Comparison of ENCODE assay signal across 8 cellular contexts in genomic region chr10:27354643-27355286, GRCh38.
A peak's percentile ranks its signal among the peaks of the same experiment; 100 is the strongest.
DNase-seq lines count a peak whose midpoint lies in the region; ATAC-seq and TF ChIP-seq lines count a peak whose summit lies in the region.
"Not testable (repeated sequence)": the region's sequence is repeated elsewhere in the genome, so short reads cannot be mapped to it uniquely, and the experiment has no call there.

No MANE protein-coding gene starts in this region.

- H3K36me3 Mint-ChIP-seq in activated T-cell treated with anti-CD3 and anti-CD28 coated beads, Interleukin-2, amount 50 U/mL, for 72 hours (ENCODE audit: insufficient read depth in 2 of 2), result not testable (repeated sequence)

- not testable (repeated sequence) for H3K27me3 ChIP-seq in GM06990 (replicated peaks; ENCODE audit: control insufficient read depth, insufficient read depth, low read length)

- peak overlapping the region; percentile 48 to 60 for H3K4me3 Mint-ChIP-seq in activated T-cell treated with anti-CD3 and anti-CD28 coated beads, Interleukin-2, amount 50 U/mL, for 72 hours

- TF ChIP-seq CTCF in GM06990 (IDR thresholded peaks at IDR 0.05; ENCODE audit: insufficient read depth, low read length, poor library complexity, severe bottlenecking), result not testable (repeated sequence)

- H3K27me3 Mint-ChIP-seq in activated T-cell treated with anti-CD3 and anti-CD28 coated beads, Interleukin-2, amount 50 U/mL, for 72 hours (ENCODE audit: low read depth), result not testable (repeated sequence)

- H3K27ac Mint-ChIP-seq in activated T-cell treated with anti-CD3 and anti-CD28 coated beads, Interleukin-2, amount 50 U/mL, for 72 hours, result not testable (repeated sequence)

- H3K4me3 ChIP-seq in GM06990 (replicated peaks; ENCODE audit: low read depth, low read length), result not testable (repeated sequence)

- H3K9me3 Mint-ChIP-seq in activated T-cell treated with anti-CD3 and anti-CD28 coated beads, Interleukin-2, amount 50 U/mL, for 72 hours, result not testable (repeated sequence)

- not testable (repeated sequence) for H3K36me3 ChIP-seq in GM06990 (ENCODE audit: control insufficient read depth, insufficient read depth, low read length)

- H3K4me1 Mint-ChIP-seq in activated T-cell treated with anti-CD3 and anti-CD28 coated beads, Interleukin-2, amount 50 U/mL, for 72 hours (ENCODE audit: low read depth), result not testable (repeated sequence)

- intact Hi-C loops in left cardiac atrium (cut with DNase I), result loop anchor here in 1 of 2 donors (5.0 kb wide), 1 partner anchor 462 kb away; no protein-coding TSS in a partner anchor
- intact Hi-C loops in sciatic nerve (cut with DNase I), result not testable (repeated sequence)

- peak; percentile 26 for DNase-seq in GM06990 (ENCODE audit: extremely low read depth, insufficient read length)
- peak; percentile 76 to 91 for DNase-seq in NOMO-1 (lab: John Stamatoyannopoulos, UW; ENCODE audit: unreplicated experiment in 2 of 2)
- peak; percentile 8 to 9 for DNase-seq in activated T-cell treated with anti-CD3 and anti-CD28 coated beads, Interleukin-2, amount 50 U/mL, for 72 hours
- not testable (repeated sequence) for DNase-seq in left cardiac atrium; sciatic nerve (ENCODE audit: low spot score)

- peak; percentile 95 for ATAC-seq in GM19395 (IDR thresholded peaks at IDR 0.05; ENCODE audit: unreplicated experiment)
- ATAC-seq in HG02798 (IDR thresholded peaks at IDR 0.05; ENCODE audit: poor library complexity, unreplicated experiment), result peak; percentile 97
- peak; percentile 93 for ATAC-seq in HG03520 (IDR thresholded peaks at IDR 0.05; ENCODE audit: unreplicated experiment)
- peak; percentile 64 to 66 for ATAC-seq in activated T-cell treated with anti-CD3 and anti-CD28 coated beads, Interleukin-2, amount 50 U/mL, for 72 hours (replicated peaks in 1 of 2)
- ATAC-seq in left cardiac atrium, result peak; percentile 82 to 83
- ATAC-seq in sciatic nerve, result peak; percentile 76
